Comparison of ENCODE assay signal across 1 cellular context in the genomic region with DNA sequence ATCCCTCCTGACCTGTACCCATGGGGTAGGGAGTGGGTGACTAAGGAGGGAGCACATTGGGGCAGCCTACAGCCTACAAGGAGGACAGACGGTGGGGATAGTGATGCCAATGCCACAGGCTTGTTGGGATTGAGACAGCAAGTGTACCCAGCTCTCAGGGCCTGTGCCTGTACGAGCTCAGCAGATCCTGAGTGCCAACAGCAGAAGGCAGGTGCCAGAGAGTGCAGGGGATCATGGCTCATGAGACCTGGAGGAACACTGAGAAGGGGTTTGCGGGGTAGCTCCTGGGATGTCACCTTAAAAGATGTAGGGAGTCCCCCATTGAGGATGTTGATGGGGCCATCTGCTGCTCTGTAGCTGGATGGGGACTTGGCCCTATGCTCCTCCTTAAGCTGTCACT.
TF ChIP-seq lines count a peak whose summit lies in the region.

No MANE protein-coding gene starts in this region.

TF ChIP-seq in SK-N-SH, 30 proteins besides CTCF, POLR2A, EP300 and RAD21:
- TF ChIP-seq, protein P1, sequence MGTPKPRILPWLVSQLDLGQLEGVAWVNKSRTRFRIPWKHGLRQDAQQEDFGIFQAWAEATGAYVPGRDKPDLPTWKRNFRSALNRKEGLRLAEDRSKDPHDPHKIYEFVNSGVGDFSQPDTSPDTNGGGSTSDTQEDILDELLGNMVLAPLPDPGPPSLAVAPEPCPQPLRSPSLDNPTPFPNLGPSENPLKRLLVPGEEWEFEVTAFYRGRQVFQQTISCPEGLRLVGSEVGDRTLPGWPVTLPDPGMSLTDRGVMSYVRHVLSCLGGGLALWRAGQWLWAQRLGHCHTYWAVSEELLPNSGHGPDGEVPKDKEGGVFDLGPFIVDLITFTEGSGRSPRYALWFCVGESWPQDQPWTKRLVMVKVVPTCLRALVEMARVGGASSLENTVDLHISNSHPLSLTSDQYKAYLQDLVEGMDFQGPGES (IDR thresholded peaks at IDR 0.05; ENCODE audit: low read depth, low read length): no peak
- TF ChIP-seq RXRA (IDR thresholded peaks at IDR 0.05; ENCODE audit: borderline replicate concordance, low read depth) (no peak), CHD2 (IDR thresholded peaks at IDR 0.05; ENCODE audit: low read length, partially characterized antibody) (no peak), NRF1 (IDR thresholded peaks at IDR 0.05; ENCODE audit: low read depth, low read length) (no peak), NFIC (IDR thresholded peaks at IDR 0.05; ENCODE audit: borderline replicate concordance) (no peak), FOXM1 (IDR thresholded peaks at IDR 0.05; ENCODE audit: low read depth) (no peak), FOSL2 (IDR thresholded peaks at IDR 0.05; ENCODE audit: borderline replicate concordance, low read depth) (no peak), FOXJ3 (CRISPR knock-in tag; IDR thresholded peaks at IDR 0.05) (no peak)
- TF ChIP-seq, protein P2, sequence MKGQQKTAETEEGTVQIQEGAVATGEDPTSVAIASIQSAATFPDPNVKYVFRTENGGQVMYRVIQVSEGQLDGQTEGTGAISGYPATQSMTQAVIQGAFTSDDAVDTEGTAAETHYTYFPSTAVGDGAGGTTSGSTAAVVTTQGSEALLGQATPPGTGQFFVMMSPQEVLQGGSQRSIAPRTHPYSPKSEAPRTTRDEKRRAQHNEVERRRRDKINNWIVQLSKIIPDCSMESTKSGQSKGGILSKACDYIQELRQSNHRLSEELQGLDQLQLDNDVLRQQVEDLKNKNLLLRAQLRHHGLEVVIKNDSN (IDR thresholded peaks at IDR 0.05; ENCODE audit: borderline replicate concordance, low read depth): no peak
- TF ChIP-seq, protein P3, sequence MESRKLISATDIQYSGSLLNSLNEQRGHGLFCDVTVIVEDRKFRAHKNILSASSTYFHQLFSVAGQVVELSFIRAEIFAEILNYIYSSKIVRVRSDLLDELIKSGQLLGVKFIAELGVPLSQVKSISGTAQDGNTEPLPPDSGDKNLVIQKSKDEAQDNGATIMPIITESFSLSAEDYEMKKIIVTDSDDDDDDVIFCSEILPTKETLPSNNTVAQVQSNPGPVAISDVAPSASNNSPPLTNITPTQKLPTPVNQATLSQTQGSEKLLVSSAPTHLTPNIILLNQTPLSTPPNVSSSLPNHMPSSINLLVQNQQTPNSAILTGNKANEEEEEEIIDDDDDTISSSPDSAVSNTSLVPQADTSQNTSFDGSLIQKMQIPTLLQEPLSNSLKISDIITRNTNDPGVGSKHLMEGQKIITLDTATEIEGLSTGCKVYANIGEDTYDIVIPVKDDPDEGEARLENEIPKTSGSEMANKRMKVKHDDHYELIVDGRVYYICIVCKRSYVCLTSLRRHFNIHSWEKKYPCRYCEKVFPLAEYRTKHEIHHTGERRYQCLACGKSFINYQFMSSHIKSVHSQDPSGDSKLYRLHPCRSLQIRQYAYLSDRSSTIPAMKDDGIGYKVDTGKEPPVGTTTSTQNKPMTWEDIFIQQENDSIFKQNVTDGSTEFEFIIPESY (IDR thresholded peaks at IDR 0.05; ENCODE audit: borderline replicate concordance, low read depth): no peak
- TF ChIP-seq, protein P4, sequence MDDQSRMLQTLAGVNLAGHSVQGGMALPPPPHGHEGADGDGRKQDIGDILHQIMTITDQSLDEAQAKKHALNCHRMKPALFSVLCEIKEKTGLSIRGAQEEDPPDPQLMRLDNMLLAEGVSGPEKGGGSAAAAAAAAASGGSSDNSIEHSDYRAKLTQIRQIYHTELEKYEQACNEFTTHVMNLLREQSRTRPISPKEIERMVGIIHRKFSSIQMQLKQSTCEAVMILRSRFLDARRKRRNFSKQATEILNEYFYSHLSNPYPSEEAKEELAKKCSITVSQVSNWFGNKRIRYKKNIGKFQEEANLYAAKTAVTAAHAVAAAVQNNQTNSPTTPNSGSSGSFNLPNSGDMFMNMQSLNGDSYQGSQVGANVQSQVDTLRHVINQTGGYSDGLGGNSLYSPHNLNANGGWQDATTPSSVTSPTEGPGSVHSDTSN (IDR thresholded peaks at IDR 0.05): no peak
- TF ChIP-seq, protein P5, sequence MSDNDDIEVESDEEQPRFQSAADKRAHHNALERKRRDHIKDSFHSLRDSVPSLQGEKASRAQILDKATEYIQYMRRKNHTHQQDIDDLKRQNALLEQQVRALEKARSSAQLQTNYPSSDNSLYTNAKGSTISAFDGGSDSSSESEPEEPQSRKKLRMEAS (IDR thresholded peaks at IDR 0.05; ENCODE audit: low read depth): no peak
TF ChIP-seq in SK-N-SH: peak in this region for 0.
